ENCODE assay signal across 9 cellular contexts in genomic region chr11:65779669-65779918, GRCh38. TPM values are rescaled to one million over a fixed set of nuclear protein-coding genes. Genes with fewer than 3 reads are reported as not detected.
DNase-seq lines count a peak whose midpoint lies in the region; ATAC-seq and TF ChIP-seq lines count a peak whose summit lies in the region.
"Had no signal": no experiment of that assay in that cellular context is flagged by ENCODE, and none has a peak within 500 bp of the region (broad histone marks: within the 10 kb centered on the region; RNA-seq: fewer than 3 reads in every experiment).

No MANE protein-coding gene starts in this region.

- H3K79me2 ChIP-seq in mammary epithelial cell (ENCODE audit: insufficient read depth, low read length), result peaks cover 54% of the 10 kb centered on the region

- peak overlapping the region; percentile 95 for H3K4me2 ChIP-seq in mammary epithelial cell (ENCODE audit: insufficient read depth, low read depth, low read length)

- BruUV-seq in mammary epithelial cell (replicated peaks; lab: Mats Ljungman, UMichigan), result no TSS peak

- in situ Hi-C loops in mammary epithelial cell (cut with MboI; ENCODE audit: low sequenced_read_pairs in 2 of 2), result no loop called here

- intact Hi-C loops in left ventricle myocardium inferior (cut with micrococcal nuclease) (no loop called here), Right ventricle myocardium inferior (cut with DNase I) (no loop called here), mammary epithelial cell (cut with micrococcal nuclease) (no loop called here)

- no peaks in the 10 kb centered on the region for H3K9me3 ChIP-seq in left ventricle myocardium inferior (replicated peaks)
- H3K9me3 ChIP-seq in mammary epithelial cell (replicated peaks; ENCODE audit: insufficient read depth, low read length), result no peaks in the 10 kb centered on the region
- H3K9me3 ChIP-seq in mononuclear cell (ENCODE audit: low read depth, low read length), result no peaks in the 10 kb centered on the region

- TF ChIP-seq CTCF in left ventricle myocardium inferior (IDR thresholded peaks at IDR 0.05; ENCODE audit: borderline replicate concordance), result no peak
- no peak for TF ChIP-seq CTCF in mammary epithelial cell (conservative IDR thresholded peaks at IDR 0.05 in 1 of 2, IDR thresholded peaks at IDR 0.05 in 1 of 2; ENCODE audit: extremely low read depth in 1 of 2, insufficient read depth in 1 of 2, low read depth in 1 of 2, low read length in 2 of 2)

- H3K36me3 ChIP-seq in left ventricle myocardium inferior, result peaks cover 22% of the 10 kb centered on the region
- H3K36me3 ChIP-seq in mammary epithelial cell (ENCODE audit: insufficient read depth, low read length), result no peaks in the 10 kb centered on the region

- no peak for DNase-seq in left ventricle myocardium inferior
- DNase-seq in Right ventricle myocardium inferior (ENCODE audit: missing footprints), result no peak
- no peak for DNase-seq in mammary epithelial cell
- DNase-seq in hippocampal formation (lab: John Stamatoyannopoulos, UW), result no peak
- no peak for DNase-seq in NK-92 (lab: John Stamatoyannopoulos, UW; ENCODE audit: unreplicated experiment)

- ATAC-seq in Right ventricle myocardium inferior (no peak), HG02981 (IDR thresholded peaks at IDR 0.05; ENCODE audit: unreplicated experiment) (no peak), HG02623 (IDR thresholded peaks at IDR 0.05; ENCODE audit: unreplicated experiment) (no peak)

- H3K27ac ChIP-seq in left ventricle myocardium inferior (replicated peaks) (peak overlapping the region; percentile 76), mammary epithelial cell (ENCODE audit: insufficient read depth, low read depth, low read length) (no peak overlapping the region)

- H3K27me3 ChIP-seq in left ventricle myocardium inferior (ENCODE audit: low read depth), result peaks cover 9% of the 10 kb centered on the region
- H3K27me3 ChIP-seq in mammary epithelial cell (ENCODE audit: insufficient read depth, low read length), result no peaks in the 10 kb centered on the region
- H3K27me3 ChIP-seq in mononuclear cell (ENCODE audit: insufficient read depth, low read length), result no peaks in the 10 kb centered on the region

- peak overlapping the region; percentile 25 for H3K9ac ChIP-seq in mammary epithelial cell (ENCODE audit: insufficient read depth, low read length)

- H3K4me3 ChIP-seq in left ventricle myocardium inferior (peak overlapping the region; percentile 97), mammary epithelial cell (replicated peaks in 1 of 3; ENCODE audit: insufficient read depth in 1 of 3, low read depth in 2 of 3, low read length in 3 of 3) (peak overlapping the region; percentile 83 to 93 (median 86)), mononuclear cell (ENCODE audit: low read length) (peak overlapping the region; percentile 77)

- 100% methylated on average over 7 of the region's 12 CpGs for WGBS in mammary epithelial cell (ENCODE audit: low coverage, missing lambda C conversion rate)

- no peak overlapping the region for H2AFZ ChIP-seq in mammary epithelial cell (ENCODE audit: low read depth, low read length)

- dilution Hi-C loops in mammary epithelial cell (cut with HindIII; ENCODE audit: low sequenced_read_pairs), result loop anchor here (10.0 kb wide), 1 partner anchor 55 kb away; the partner anchor contains the start of gene RNASEH2C

- no peaks in the 10 kb centered on the region for H4K20me1 ChIP-seq in mammary epithelial cell (ENCODE audit: insufficient read depth, low read length)

- CTCF ChIA-PET in mammary epithelial cell (lab: Charles Lee; ENCODE audit: low non-redundant PET), result no interaction called here

- H3K4me1 ChIP-seq in left ventricle myocardium inferior (peaks cover 34% of the 10 kb centered on the region), mammary epithelial cell (ENCODE audit: insufficient read depth, low read length) (peaks cover 40% of the 10 kb centered on the region), mononuclear cell (ENCODE audit: insufficient read depth, low read length) (peaks cover 59% of the 10 kb centered on the region)

RNA-seq across cellular contexts. Expression of gene AP5B1, which starts 1.2 kb away (rescaled TPM):
- total RNA-seq in left ventricle myocardium inferior, result 5.4 TPM
- total RNA-seq in Right ventricle myocardium inferior, result 6.1 TPM
- 10 to 100 TPM; 10.5 to 14.5 TPM for total RNA-seq in mammary epithelial cell
- 5.6 TPM for polyA plus RNA-seq in mammary epithelial cell
- polyA minus RNA-seq in mammary epithelial cell, result 5.8 TPM
- 26.7 TPM for total RNA-seq in mononuclear cell

RNA-seq across cellular contexts. Expression of gene OVOL1, which starts 7.3 kb away (rescaled TPM):
- total RNA-seq in left ventricle myocardium inferior (not detected), Right ventricle myocardium inferior (not detected), mammary epithelial cell (1 to 10 TPM; 2.7 to 3.0 TPM), mononuclear cell (not detected)
- polyA plus RNA-seq in mammary epithelial cell, result 2.3 TPM
- 0.47 TPM for polyA minus RNA-seq in mammary epithelial cell
- total RNA-seq: activated CD8-positive, alpha-beta memory T cell treated with anti-CD3 and anti-CD28 coated beads for 36 hours had no signal

RNA-seq across cellular contexts. Expression of gene SNX32, which starts 54.2 kb away (rescaled TPM):
- total RNA-seq in left ventricle myocardium inferior (not detected), Right ventricle myocardium inferior (not detected), mammary epithelial cell (1 to 10 TPM in 1 of 2 donors, under 1 TPM in 1; 0.85 to 1.5 TPM), mononuclear cell (not detected)
- polyA plus RNA-seq in mammary epithelial cell, result 0.15 TPM
- polyA minus RNA-seq in mammary epithelial cell, result not detected

RNA-seq across cellular contexts. Expression of gene RNASEH2C, which starts 59.0 kb away (rescaled TPM):
- total RNA-seq in left ventricle myocardium inferior, result 39.7 TPM
- total RNA-seq in Right ventricle myocardium inferior, result 52.3 TPM
- 10 to 100 TPM; 16.0 to 38.1 TPM for total RNA-seq in mammary epithelial cell
- 33.8 TPM for polyA plus RNA-seq in mammary epithelial cell
- 10.6 TPM for polyA minus RNA-seq in mammary epithelial cell
- total RNA-seq in mononuclear cell, result 26.4 TPM
